Comparison of ENCODE assay signal across 8 cellular contexts in genomic region chr2:207143474-207144190, GRCh38. TPM values are rescaled to one million over a fixed set of nuclear protein-coding genes. Genes with fewer than 3 reads are reported as not detected.
DNase-seq lines count a peak whose midpoint lies in the region; ATAC-seq and TF ChIP-seq lines count a peak whose summit lies in the region.

No MANE protein-coding gene starts in this region.

- peak; percentile 25 for TF ChIP-seq POLR2A in ovary (IDR thresholded peaks at IDR 0.05)

- peak; percentile 57 for DNase-seq in EL
- DNase-seq in NCI-H446 treated with DMSO at 0.1 percent for 48 hours (lab: John Stamatoyannopoulos, UW), result peak; percentile 77
- peak; percentile 57 for DNase-seq in activated effector memory CD4-positive, alpha-beta T cell treated with Interleukin-2 at 50 U/mL for 16 hours
- DNase-seq in glomerular visceral epithelial cell (ENCODE audit: extremely low spot score), result peak; percentile 76
- DNase-seq in ovary, result peak; percentile 76 to 88 (median 85)
- DNase-seq in D341Med (ENCODE audit: low spot score), result no peak
- no peak for DNase-seq in CD1c-positive myeloid dendritic cell (ENCODE audit: extremely low spot score)

- H3K4me3 ChIP-seq in ovary, result peak overlapping the region; percentile 6

- peaks cover 23% of the 10 kb centered on the region for H3K4me1 ChIP-seq in ovary (ENCODE audit: insufficient read depth)

- no peaks in the 10 kb centered on the region for H3K27me3 ChIP-seq in ovary

- peak overlapping the region; percentile 51 to 76 for H3K27ac ChIP-seq in ovary

- no peak for TF ChIP-seq EP300 in ovary (IDR thresholded peaks at IDR 0.05)

- no peak for TF ChIP-seq CTCF in ovary (IDR thresholded peaks at IDR 0.05)

- intact Hi-C loops in ovary (cut with DNase I), result no loop called here

- WGBS in ovary, 3 donors, result 12 to 20% (median 15%) methylated on average over 11 of the region's 11 CpGs

- H3K9me3 ChIP-seq in ovary, result no peaks in the 10 kb centered on the region

- peak; percentile 55 for ATAC-seq in HG02678 (IDR thresholded peaks at IDR 0.05; ENCODE audit: unreplicated experiment)

- H3K36me3 ChIP-seq in ovary, result no peaks in the 10 kb centered on the region

RNA-seq across cellular contexts. Expression of gene KLF7, which starts 22.1 kb away (rescaled TPM):
- 10 to 100 TPM; 14.4 to 68.1 (median 37.1) TPM for total RNA-seq in ovary
- polyA plus RNA-seq in ovary, result 10 to 100 TPM in 1 of 2 donors, 1 to 10 TPM in 1; 9.5 to 31.2 TPM

Comparison
In these comparisons a context has a peak if more than half of its experiments do, and no peak if none do; other contexts are left out.
1. DNase-seq: peak in EL (single experiment), NCI-H446 treated with DMSO at 0.1 percent for 48 hours (single experiment), activated effector memory CD4-positive, alpha-beta T cell treated with Interleukin-2 at 50 U/mL for 16 hours (single experiment), glomerular visceral epithelial cell (single experiment) and ovary (5 of 5); none in D341Med (single experiment) and CD1c-positive myeloid dendritic cell (single experiment).